Comparison of ENCODE assay signal across 8 cellular contexts in the genomic region with DNA sequence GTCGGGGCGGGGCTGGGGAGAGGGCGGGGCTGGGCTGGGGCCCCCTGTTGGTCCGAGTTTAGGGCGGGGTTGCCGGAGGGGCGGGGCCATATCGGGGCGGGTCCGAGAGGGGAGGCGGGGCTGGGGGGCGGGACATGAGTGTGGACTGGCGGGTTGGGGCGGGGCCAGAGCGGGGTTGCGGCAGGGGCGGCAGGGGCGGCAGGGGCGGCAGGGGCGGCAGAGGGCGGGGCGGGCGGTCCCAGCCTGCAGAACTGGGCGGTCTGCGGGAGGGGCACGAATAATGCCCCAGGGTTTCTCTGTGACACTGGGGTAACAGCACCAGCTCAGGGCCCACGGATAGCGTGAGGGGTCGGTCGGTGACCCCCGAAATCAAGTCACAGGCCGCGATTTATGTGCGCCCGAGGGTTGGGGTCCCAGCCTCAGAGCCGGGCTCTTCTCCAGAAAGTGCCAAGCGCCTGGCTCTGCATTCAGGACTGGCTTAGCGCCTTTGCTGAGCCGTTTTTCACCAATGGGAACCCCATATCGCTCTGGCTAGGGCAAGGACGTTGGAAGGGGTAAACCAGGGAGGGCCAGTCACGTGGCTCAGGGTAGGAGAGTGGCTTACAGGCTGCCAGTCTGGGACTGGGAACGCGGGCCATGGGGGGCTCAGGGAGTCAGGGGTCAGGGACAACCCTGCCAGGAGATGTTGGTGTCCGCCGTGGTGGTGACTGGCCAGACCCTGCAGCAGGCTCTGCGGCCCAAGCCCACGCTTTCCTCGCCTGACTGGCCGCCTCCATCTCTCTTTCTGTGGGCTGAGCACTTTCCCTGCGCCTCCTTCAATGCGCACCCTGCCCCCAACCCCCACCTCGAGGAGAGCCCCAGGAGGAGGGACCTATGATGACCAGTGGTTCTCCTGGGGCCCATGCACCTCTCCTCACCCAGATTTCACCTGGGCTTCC.
DNase-seq lines count a peak whose midpoint lies in the region; ATAC-seq and TF ChIP-seq lines count a peak whose summit lies in the region.

No MANE protein-coding gene starts in this region.

- H3K4me3 ChIP-seq in fibroblast of mammary gland (ENCODE audit: control insufficient read depth, low read depth, low read length), result peak overlapping the region; percentile 77

- peak overlapping the region; percentile 96 to 97 (median 96) for H3K4me3 Mint-ChIP-seq in nephron
- peak overlapping the region; percentile 93 to 94 for H3K4me3 Mint-ChIP-seq in stimulated activated naive B cell treated with anti-CD40 and anti-IgM and Interleukin-4, amounts not matched to agents 10 μg/mL and 1 μg/mL and 100 μg/mL, for 72 hours

- TF ChIP-seq CTCF in fibroblast of mammary gland (conservative IDR thresholded peaks at IDR 0.05; ENCODE audit: control insufficient read depth, insufficient read depth, low read depth, low read length), result no peak
- no peak for TF ChIP-seq CTCF in nephron (IDR thresholded peaks at IDR 0.05; ENCODE audit: unreplicated experiment in 3 of 3)

- H3K27ac Mint-ChIP-seq in nephron, result peak overlapping the region; percentile 95 to 98 (median 98)
- peak overlapping the region; percentile 100 for H3K27ac Mint-ChIP-seq in stimulated activated naive B cell treated with anti-CD40 and anti-IgM and Interleukin-4, amounts not matched to agents 10 μg/mL and 1 μg/mL and 100 μg/mL, for 72 hours

- H3K27me3 Mint-ChIP-seq in nephron (ENCODE audit: low read depth), result peaks cover 5% of the 10 kb centered on the region
- H3K27me3 Mint-ChIP-seq in stimulated activated naive B cell treated with anti-CD40 and anti-IgM and Interleukin-4, amounts not matched to agents 10 μg/mL and 1 μg/mL and 100 μg/mL, for 72 hours, result peaks cover 5 to 6% of the 10 kb centered on the region in 2 donors

- TF ChIP-seq POLR2A in GM18505 (IDR thresholded peaks at IDR 0.05; ENCODE audit: borderline replicate concordance, extremely low read depth, insufficient read depth, insufficient read length), result no peak

- H3K36me3 Mint-ChIP-seq in nephron (ENCODE audit: low read depth), result no peaks in the 10 kb centered on the region
- H3K36me3 Mint-ChIP-seq in stimulated activated naive B cell treated with anti-CD40 and anti-IgM and Interleukin-4, amounts not matched to agents 10 μg/mL and 1 μg/mL and 100 μg/mL, for 72 hours, result peaks cover 4 to 7% of the 10 kb centered on the region in 2 donors

- DNase-seq in NCI-H2107 (lab: John Stamatoyannopoulos, UW), result peak; percentile 85
- no peak for DNase-seq in NCI-H2107 treated with DMSO at 0.1 percent for 48 hours (lab: John Stamatoyannopoulos, UW; ENCODE audit: unreplicated experiment)
- peak; percentile 21 to 55 for DNase-seq in NCI-H524 (lab: John Stamatoyannopoulos, UW)
- DNase-seq in activated T-helper 1 cell treated with anti-CD3 and anti-CD28 coated beads, Interleukin-2, amount 50 U/mL, for 16 hours (ENCODE audit: low read depth in 1 of 2, low spot score in 1 of 2), result peak; percentile 78 to 79
- peak; percentile 80 for DNase-seq in fibroblast of mammary gland (ENCODE audit: low read depth)
- DNase-seq in stimulated activated naive B cell treated with anti-CD40 and anti-IgM and Interleukin-4, amounts not matched to agents 10 μg/mL and 1 μg/mL and 100 μg/mL, for 72 hours, result no peak

- ATAC-seq in stimulated activated naive B cell treated with anti-CD40 and anti-IgM and Interleukin-4, amounts not matched to agents 10 μg/mL and 1 μg/mL and 100 μg/mL, for 72 hours (replicated peaks), result peak in 1 of 2 donors; percentile 64
- no peak for ATAC-seq in GM18505 (IDR thresholded peaks at IDR 0.05; ENCODE audit: unreplicated experiment)

- H3K9me3 Mint-ChIP-seq in nephron, result no peaks in the 10 kb centered on the region
- H3K9me3 Mint-ChIP-seq in stimulated activated naive B cell treated with anti-CD40 and anti-IgM and Interleukin-4, amounts not matched to agents 10 μg/mL and 1 μg/mL and 100 μg/mL, for 72 hours, result peaks cover 0 to 2% of the 10 kb centered on the region in 2 donors

- H3K4me1 Mint-ChIP-seq in nephron, result peaks cover 3% of the 10 kb centered on the region
- peaks cover 18 to 30% of the 10 kb centered on the region in 2 donors for H3K4me1 Mint-ChIP-seq in stimulated activated naive B cell treated with anti-CD40 and anti-IgM and Interleukin-4, amounts not matched to agents 10 μg/mL and 1 μg/mL and 100 μg/mL, for 72 hours

Comparison
In these comparisons a context has a peak if more than half of its experiments do, and no peak if none do; other contexts are left out.
1. DNase-seq: peak in NCI-H2107 (single experiment), NCI-H524 (2 of 2), activated T-helper 1 cell treated with anti-CD3 and anti-CD28 coated beads, Interleukin-2, amount 50 U/mL, for 16 hours (2 of 2) and fibroblast of mammary gland (single experiment); none in NCI-H2107 treated with DMSO at 0.1 percent for 48 hours (single experiment) and stimulated activated naive B cell treated with anti-CD40 and anti-IgM and Interleukin-4, amounts not matched to agents 10 μg/mL and 1 μg/mL and 100 μg/mL, for 72 hours (single experiment).